8 cellular contexts compared by ENCODE assay signal in genomic region chr1:183580281-183580682, GRCh38. TPM values are rescaled to one million over a fixed set of nuclear protein-coding genes. Genes with fewer than 3 reads are reported as not detected.
DNase-seq lines count a peak whose midpoint lies in the region; ATAC-seq, FAIRE-seq and TF ChIP-seq lines count a peak whose summit lies in the region.

No MANE protein-coding gene starts in this region.

- peak; percentile 80 for FAIRE-seq in K562 (lab: Jason Lieb, UNC)

- DNase-seq in DMS53 (lab: John Stamatoyannopoulos, UW) (peak; percentile 91), HCT116 (ENCODE audit: low read depth, low spot score) (peak; percentile 48), NCI-H524 treated with DMSO at 0.1 percent for 48 hours (lab: John Stamatoyannopoulos, UW) (peak; percentile 9), K562 (ENCODE audit: extremely low read depth in 1 of 4, low spot score in 3 of 4) (peak in 3 of 4 experiments; percentile 30 to 54 (median 48)), mucosa of gallbladder (ENCODE audit: low spot score) (peak; percentile 26), suprapubic skin (ENCODE audit: low spot score in 2 of 2) (no peak), immature natural killer cell (no peak)

- H3K9ac ChIP-seq in HCT116 (ENCODE audit: low read length) (no peak overlapping the region), K562 (ENCODE audit: insufficient read depth in 1 of 2, low read depth in 2 of 2, low read length in 2 of 2) (no peak overlapping the region; a peak in 1 of 4 replicates)

- POLR2A ChIA-PET in HCT116 (lab: Charles Lee), result interaction anchor here (0.5 to 0.9 kb wide), 3 partner anchors 10 to 903 kb away, joined by 3 to 6 read pairs (median 5); no protein-coding TSS in a partner anchor
- POLR2A ChIA-PET in K562 (lab: Yijun Ruan, JAX), result interaction anchor here (0.7 to 2.4 kb wide), 8 partner anchors 8 to 118 kb away, joined by 3 to 19 read pairs (median 3); partner anchors contain the start of gene NCF2

- H3K4me2 ChIP-seq in HCT116 (ENCODE audit: low read length) (peak overlapping the region; percentile 43), K562 (ENCODE audit: insufficient read depth, low read length) (peak overlapping the region; percentile 71)

- H3K27ac ChIP-seq in HCT116 (ENCODE audit: low read depth, low read length) (no peak overlapping the region), K562 (ENCODE audit: extremely low read depth, low read depth, low read length) (no peak overlapping the region), suprapubic skin (no peak overlapping the region)

- H3K36me3 Mint-ChIP-seq in immature natural killer cell, result no peaks in the 10 kb centered on the region

- peak; percentile 39 to 61 (median 51); a peak in 5 of 6 replicates for TF ChIP-seq CTCF in HCT116 (IDR thresholded peaks at IDR 0.05 in 2 of 3, conservative IDR thresholded peaks at IDR 0.05 in 1 of 3; ENCODE audit: borderline replicate concordance in 1 of 3, insufficient read depth in 1 of 3, low read depth in 2 of 3, low read length in 2 of 3)
- TF ChIP-seq CTCF in K562 (IDR thresholded peaks at IDR 0.05 in 2 of 3, conservative IDR thresholded peaks at IDR 0.05 in 1 of 3; ENCODE audit: insufficient read depth in 2 of 3, low read depth in 1 of 3, low read length in 3 of 3), result peak; percentile 40 to 60 (median 46); a peak in 5 of 6 replicates
- TF ChIP-seq CTCF in suprapubic skin (IDR thresholded peaks at IDR 0.05), result no peak

- BruUV-seq in HCT116 (replicated peaks; lab: Mats Ljungman, UMichigan), result no TSS peak
- no TSS peak for BruUV-seq in K562 (replicated peaks; lab: Mats Ljungman, UMichigan)

- H3K4me3 ChIP-seq in HCT116 (replicated peaks in 1 of 2; ENCODE audit: low read depth in 1 of 2, low read length in 2 of 2) (no peak overlapping the region), K562 (no peak overlapping the region), suprapubic skin (no peak overlapping the region)

- WGBS in K562 (ENCODE audit: insufficient coverage, low coverage, missing lambda C conversion rate), result under 1% methylated on average over 8 of the region's 8 CpGs
- WGBS in suprapubic skin, result 63% methylated on average over 8 of the region's 8 CpGs

- no peaks in the 10 kb centered on the region for H3K9me3 ChIP-seq in HCT116 (ENCODE audit: control insufficient read depth in 1 of 2, insufficient read depth in 1 of 2, low read depth in 1 of 2, low read length in 2 of 2)
- no peaks in the 10 kb centered on the region for H3K9me3 ChIP-seq in K562 (replicated peaks; ENCODE audit: control insufficient read depth, insufficient read depth, low read depth, low read length)
- H3K9me3 ChIP-seq in suprapubic skin, result no peaks in the 10 kb centered on the region

- peaks cover 0 to 6% (median 2%) of the 10 kb centered on the region in 3 donors for H3K27me3 Mint-ChIP-seq in immature natural killer cell (ENCODE audit: low read depth in 3 of 3)

- TF ChIP-seq EP300 in K562 (IDR thresholded peaks at IDR 0.05; ENCODE audit: low read length) (no peak), suprapubic skin (IDR thresholded peaks at IDR 0.05) (no peak)

- 0 out of 2 replicates have a peak, but pooled peaks cover 3% of the 10 kb centered on the region for H3K27me3 ChIP-seq in HCT116 (ENCODE audit: insufficient read depth, low read length)
- H3K27me3 ChIP-seq in K562 (ENCODE audit: control insufficient read depth in 2 of 2, insufficient read depth in 2 of 2, low read length in 2 of 2), result peaks cover 44 to 46% of the 10 kb centered on the region in 2 experiments
- no peaks in the 10 kb centered on the region for H3K27me3 ChIP-seq in suprapubic skin

- intact Hi-C loops in HCT116 (cut with micrococcal nuclease) (loop anchor here (1.0 kb wide), 1 partner anchor 299 kb away; no protein-coding TSS in a partner anchor), K562 (cut with micrococcal nuclease) (loop anchor here (1.0 kb wide), 1 partner anchor 110 kb away; no protein-coding TSS in a partner anchor)

- H3K27ac Mint-ChIP-seq in immature natural killer cell, result no peak overlapping the region

- H3K9me1 ChIP-seq in K562 (ENCODE audit: control insufficient read depth, insufficient read depth, low read length), result no peaks in the 10 kb centered on the region

- RAD21 ChIA-PET in HCT116 (lab: Charles Lee; ENCODE audit: low non-redundant PET in 1 of 2, low total read pairs in 2 of 2, uncharacterized antibody in 2 of 2, unreplicated experiment in 2 of 2), result interaction anchor here (0.5 to 0.6 kb wide), 2 partner anchors 29 to 713 kb away, joined by 3 read pairs; no protein-coding TSS in a partner anchor

- H2AFZ ChIP-seq in HCT116 (ENCODE audit: low read depth, low read length, poor library complexity, severe bottlenecking), result peak overlapping the region; percentile 9
- peak overlapping the region; percentile 75 for H2AFZ ChIP-seq in K562 (ENCODE audit: low read depth, low read length)

- H3K4me3 Mint-ChIP-seq in immature natural killer cell, result peak overlapping the region in 2 of 5 donors; percentile 47 to 51

- H3K36me3 ChIP-seq in HCT116 (ENCODE audit: control insufficient read depth in 1 of 2, insufficient read depth in 2 of 2, low read length in 2 of 2) (no peaks in the 10 kb centered on the region), K562 (ENCODE audit: control insufficient read depth, insufficient read depth, low read length) (no peaks in the 10 kb centered on the region), suprapubic skin (no peaks in the 10 kb centered on the region)

- CTCF ChIA-PET in HCT116 (lab: Charles Lee) (interaction anchor here (0.9 to 1.9 kb wide), 4 partner anchors 14 to 298 kb away, joined by 3 to 4 read pairs (median 3); no protein-coding TSS in a partner anchor), K562 (lab: Yijun Ruan, JAX; ENCODE audit: low intra/inter-chr PET ratio) (interaction anchor here (1.2 kb wide), 1 partner anchor 111 kb away, joined by 3 read pairs; no protein-coding TSS in a partner anchor)

- peaks cover 3% of the 10 kb centered on the region; the same call in 1 of the 2 replicates for H3K9me2 ChIP-seq in HCT116 (ENCODE audit: insufficient read depth)

- no peaks in the 10 kb centered on the region for H4K20me1 ChIP-seq in HCT116 (ENCODE audit: insufficient read depth)
- peaks cover 5% of the 10 kb centered on the region for H4K20me1 ChIP-seq in K562 (replicated peaks; ENCODE audit: control insufficient read depth, insufficient read depth, low read length)

- H3K4me1 ChIP-seq in HCT116 (ENCODE audit: control insufficient read depth in 1 of 2, insufficient read depth in 2 of 2, low read length in 2 of 2) (peaks cover 0 to 9% of the 10 kb centered on the region in 2 experiments; a peak in 2 of 4 replicates), K562 (replicated peaks in 1 of 2; ENCODE audit: control insufficient read depth in 2 of 2, insufficient read depth in 2 of 2, low read length in 2 of 2) (peaks cover 3 to 9% of the 10 kb centered on the region in 2 experiments; a peak in 3 of 5 replicates), suprapubic skin (no peaks in the 10 kb centered on the region)

- H3K4me1 Mint-ChIP-seq in immature natural killer cell, result peaks cover 10% of the 10 kb centered on the region in 2 donors

- TF ChIP-seq RAD21 in HCT116 (IDR thresholded peaks at IDR 0.05; ENCODE audit: low read depth), result peak; percentile 68
- TF ChIP-seq RAD21 in K562 (CRISPR knock-in tag; conservative IDR thresholded peaks at IDR 0.05 in 1 of 2, IDR thresholded peaks at IDR 0.05 in 1 of 2), result peak in 1 of 2 experiments; percentile 52; a peak in 2 of 4 replicates

- in situ Hi-C loops in K562 (cut with MboI), result no loop called here

- H3K9me3 Mint-ChIP-seq in immature natural killer cell, result no peaks in the 10 kb centered on the region

- H3K79me2 ChIP-seq in HCT116 (ENCODE audit: insufficient read depth, low read length) (no peaks in the 10 kb centered on the region), K562 (ENCODE audit: control insufficient read depth, insufficient read depth, low read length) (no peaks in the 10 kb centered on the region)

- TF ChIP-seq POLR2A in HCT116 (IDR thresholded peaks at IDR 0.05; ENCODE audit: borderline replicate concordance, extremely low read depth, insufficient read depth, insufficient read length) (no peak), K562 (conservative IDR thresholded peaks at IDR 0.05) (no peak), suprapubic skin (IDR thresholded peaks at IDR 0.05) (no peak)

- ATAC-seq in HCT116 (peak; percentile 92), K562 (peak; percentile 82), HG03442 (IDR thresholded peaks at IDR 0.05; ENCODE audit: unreplicated experiment) (no peak)

RNA-seq across cellular contexts. Expression of gene NCF2, which starts 10.0 kb away (rescaled TPM):
- 0.25 TPM for total RNA-seq in HCT116 (2021; ENCODE audit: unreplicated experiment)
- 0.08 and 0.09 TPM in 2 replicates for polyA plus RNA-seq in HCT116 (2012)
- total RNA-seq in K562 (2011; cell fraction: chromatin; rRNA removed; ENCODE audit: low replicate concordance), result 0.16 TPM in 1 of 2 replicates, not detected in the other
- total RNA-seq in K562 (2011; cell fraction: nucleolus; rRNA removed), result not detected in 2 replicates
- total RNA-seq in K562 (2011; cell fraction: nucleoplasm; rRNA removed), result not detected in 2 replicates
- 0.18 TPM in 1 of 2 replicates, not detected in the other for total RNA-seq in K562 (2014; rRNA removed)
- 0.07 and 0.19 TPM in 2 replicates for total RNA-seq in K562 (2014; rRNA removed; fragmentation: Illumina TruSeq; extraction: Trizol)
- total RNA-seq in K562 (2015; rRNA removed; fragmentation: Illumina TruSeq; extraction: Trizol), result 0.49 and 0.54 TPM in 2 replicates
- 0.38 and 0.42 TPM in 2 replicates for total RNA-seq in K562 (2021)
- polyA plus RNA-seq in K562 (2011; rRNA removed), result 0.26 TPM in 1 of 2 replicates, not detected in the other
- polyA plus RNA-seq in K562 (2011; cell fraction: cytosol; rRNA removed), result 0.12 TPM in 1 of 2 replicates, not detected in the other
- not detected in 2 replicates for polyA plus RNA-seq in K562 (2011; cell fraction: nucleus; rRNA removed)
- 0.17 and 0.42 TPM in 2 replicates for polyA plus RNA-seq in K562 (2012)
- polyA plus RNA-seq in K562 (2014; fragmentation: Illumina TruSeq; extraction: Trizol), result 0.07 TPM in 1 of 2 replicates, not detected in the other
- polyA plus RNA-seq in K562 (2014; fragmentation: Nextera tagmentation; extraction: Ambion mirVana), result under 1 TPM in 1 of 2 experiments, not detected in 1; 0.10 TPM
- polyA plus RNA-seq in K562 (2014; rRNA removed), result 0.15 TPM in 1 of 2 replicates, not detected in the other
- polyA minus RNA-seq in K562 (2011; rRNA and poly(A)+ RNA removed), result not detected in 2 replicates
- polyA minus RNA-seq in K562 (2011; cell fraction: cytosol; rRNA and poly(A)+ RNA removed), result not detected in 2 replicates
- not detected in 2 replicates for polyA minus RNA-seq in K562 (2011; cell fraction: nucleus; rRNA and poly(A)+ RNA removed)
- 9.6 TPM for total RNA-seq in mucosa of gallbladder
- total RNA-seq in suprapubic skin, result 10 to 100 TPM; 16.9 to 48.3 (median 33.9) TPM
- polyA plus RNA-seq in immature natural killer cell, result 10 to 100 TPM in 1 of 3 donors, 1 to 10 TPM in 2; 1.5 to 13.3 (median 3.7) TPM

RNA-seq across cellular contexts. Expression of gene ARPC5, which starts 55.3 kb away (rescaled TPM):
- total RNA-seq in HCT116 (2021; ENCODE audit: unreplicated experiment) (71.5 TPM), K562 (2014; rRNA removed) (91.6 and 175 TPM in 2 replicates), K562 (2014; rRNA removed; fragmentation: Illumina TruSeq; extraction: Trizol) (91.6 and 104 TPM in 2 replicates), K562 (2015; rRNA removed; fragmentation: Illumina TruSeq; extraction: Trizol) (109 and 133 TPM in 2 replicates), K562 (2021) (88.1 and 91.7 TPM in 2 replicates), mucosa of gallbladder (108 TPM), suprapubic skin (10 to 100 TPM; 45.1 to 66.9 (median 52.5) TPM)
- polyA plus RNA-seq in HCT116 (2012), result 45.0 and 48.1 TPM in 2 replicates
- total RNA-seq in K562 (2011; cell fraction: chromatin; rRNA removed; ENCODE audit: low replicate concordance), result 9.9 and 28.2 TPM in 2 replicates
- total RNA-seq in K562 (2011; cell fraction: nucleolus; rRNA removed), result 8.5 and 9.1 TPM in 2 replicates
- total RNA-seq in K562 (2011; cell fraction: nucleoplasm; rRNA removed), result 22.7 and 45.6 TPM in 2 replicates
- polyA plus RNA-seq in K562 (2011; rRNA removed) (112 and 150 TPM in 2 replicates), K562 (2014; fragmentation: Illumina TruSeq; extraction: Trizol) (95.1 and 98.0 TPM in 2 replicates), K562 (2014; fragmentation: Nextera tagmentation; extraction: Ambion mirVana) (10 to 100 TPM; 71.8 to 83.9 TPM), K562 (2014; rRNA removed) (74.0 and 79.0 TPM in 2 replicates), immature natural killer cell (100 to 1,000 TPM; 638 to 995 (median 763) TPM)
- 24.6 and 48.8 TPM in 2 replicates for polyA plus RNA-seq in K562 (2011; cell fraction: cytosol; rRNA removed)
- polyA plus RNA-seq in K562 (2011; cell fraction: nucleus; rRNA removed), result 21.2 and 33.4 TPM in 2 replicates
- 180 and 182 TPM in 2 replicates for polyA plus RNA-seq in K562 (2012)
- 54.9 and 62.4 TPM in 2 replicates for polyA minus RNA-seq in K562 (2011; rRNA and poly(A)+ RNA removed)
- 38.1 and 43.6 TPM in 2 replicates for polyA minus RNA-seq in K562 (2011; cell fraction: cytosol; rRNA and poly(A)+ RNA removed)
- polyA minus RNA-seq in K562 (2011; cell fraction: nucleus; rRNA and poly(A)+ RNA removed), result 17.1 and 33.5 TPM in 2 replicates

Comparison
In these comparisons a context has a peak if more than half of its experiments do, and no peak if none do; other contexts are left out.
1. DNase-seq: peak in DMS53 (single experiment), HCT116 (single experiment), NCI-H524 treated with DMSO at 0.1 percent for 48 hours (single experiment), K562 (3 of 4) and mucosa of gallbladder (single experiment); none in suprapubic skin (0 of 2) and immature natural killer cell (0 of 3).
2. CTCF ChIP-seq: peak in HCT116 (3 of 3) and K562 (3 of 3); none in suprapubic skin (0 of 2).